Comparison of ENCODE assay signal across 33 cellular contexts in genomic region chr12:117490130-117490529, GRCh38.
DNase-seq lines count a peak whose midpoint lies in the region; ATAC-seq, FAIRE-seq and TF ChIP-seq lines count a peak whose summit lies in the region.
"Had no signal": no experiment of that assay in that cellular context is flagged by ENCODE, and none has a peak within 500 bp of the region (broad histone marks: within the 10 kb centered on the region; RNA-seq: fewer than 3 reads in every experiment).

No MANE protein-coding gene starts in this region.

- no peak for TF ChIP-seq RAD21 in HepG2 (CRISPR knock-in tag; IDR thresholded peaks at IDR 0.05)
- no peak for TF ChIP-seq RAD21 in A549 (conservative IDR thresholded peaks at IDR 0.05 in 1 of 2, IDR thresholded peaks at IDR 0.05 in 1 of 2)
- TF ChIP-seq RAD21 in K562 (CRISPR knock-in tag; conservative IDR thresholded peaks at IDR 0.05 in 1 of 2, IDR thresholded peaks at IDR 0.05 in 1 of 2), result no peak

- H3K27me3 ChIP-seq in HepG2 (ENCODE audit: control insufficient read depth in 1 of 2, insufficient read depth in 2 of 2, low read length in 2 of 2), result no peaks in the 10 kb centered on the region
- no peaks in the 10 kb centered on the region for H3K27me3 ChIP-seq in right lobe of liver
- no peaks in the 10 kb centered on the region for H3K27me3 ChIP-seq in K562 (ENCODE audit: control insufficient read depth in 2 of 2, insufficient read depth in 2 of 2, low read length in 2 of 2)
- H3K27me3 ChIP-seq in gastrocnemius medialis, result no peaks in the 10 kb centered on the region
- H3K27me3 ChIP-seq: BE2C; BLaER1; BLaER1 treated with 17β-estradiol and CSF1 and Interleukin-3, amounts not matched to agents 10 nM and 100 nM had no signal

- intact Hi-C loops in HepG2 (cut with micrococcal nuclease; ENCODE audit: unreplicated experiment), result no loop called here
- intact Hi-C loops in right lobe of liver (cut with DNase I), result no loop called here
- intact Hi-C loops in K562 (cut with micrococcal nuclease), result no loop called here
- intact Hi-C loops in gastrocnemius medialis (cut with DNase I; ENCODE audit: low total_unique reads), result no loop called here

- H3K27ac ChIP-seq in HepG2 (ENCODE audit: extremely low read length, insufficient read depth, low read length), result no peak overlapping the region
- no peak overlapping the region for H3K27ac ChIP-seq in right lobe of liver
- H3K27ac ChIP-seq in A549, result peak overlapping the region in 1 of 2 experiments; percentile 88; a peak in 4 of 6 replicates
- no peak overlapping the region for H3K27ac ChIP-seq in K562 (ENCODE audit: extremely low read depth, low read depth, low read length)
- H3K27ac ChIP-seq in gastrocnemius medialis, result peak overlapping the region in 3 of 4 donors; percentile 38 to 87 (median 58)
- H3K27ac ChIP-seq: 22Rv1; BLaER1; BLaER1 treated with 17β-estradiol and CSF1 and Interleukin-3, amounts not matched to agents 10 nM and 100 nM; C4-2B had no signal

- TF ChIP-seq CTCF in HepG2 (CRISPR knock-in tag; IDR thresholded peaks at IDR 0.05), result no peak
- no peak for TF ChIP-seq CTCF in right lobe of liver (IDR thresholded peaks at IDR 0.05)
- TF ChIP-seq CTCF in A549 (IDR thresholded peaks at IDR 0.05), result no peak
- no peak for TF ChIP-seq CTCF in K562 (IDR thresholded peaks at IDR 0.05 in 2 of 3, conservative IDR thresholded peaks at IDR 0.05 in 1 of 3; ENCODE audit: insufficient read depth in 2 of 3, low read depth in 1 of 3, low read length in 3 of 3)
- no peak for TF ChIP-seq CTCF in gastrocnemius medialis (IDR thresholded peaks at IDR 0.05 in 4 of 5, conservative IDR thresholded peaks at IDR 0.05 in 1 of 5)

- POLR2A ChIA-PET in HepG2 (lab: Yijun Ruan, JAX) (no interaction called here), A549 (lab: Yijun Ruan, JAX) (no interaction called here), K562 (lab: Yijun Ruan, JAX) (interaction anchor here (0.6 kb wide), 1 partner anchor 126 kb away, joined by 3 read pairs; no protein-coding TSS in a partner anchor)

- H3K4me2 ChIP-seq in HepG2 (ENCODE audit: low read depth, low read length) (no peak overlapping the region), A549 (no peak overlapping the region), K562 (ENCODE audit: insufficient read depth, low read length) (no peak overlapping the region)
- H3K4me2 ChIP-seq: BLaER1; BLaER1 treated with 17β-estradiol and CSF1 and Interleukin-3, amounts not matched to agents 10 nM and 100 nM had no signal

- no peaks in the 10 kb centered on the region for H3K9me1 ChIP-seq in K562 (ENCODE audit: control insufficient read depth, insufficient read depth, low read length)

- ATAC-seq in HepG2, result no peak
- no peak for ATAC-seq in right lobe of liver
- no peak for ATAC-seq in A549
- ATAC-seq in K562, result no peak
- ATAC-seq in gastrocnemius medialis, result no peak
- no peak for ATAC-seq in GM19455 (IDR thresholded peaks at IDR 0.05; ENCODE audit: unreplicated experiment)
- ATAC-seq: CD8-positive, alpha-beta T cell had no signal

- TF ChIP-seq EP300 in HepG2 (IDR thresholded peaks at IDR 0.05; ENCODE audit: low read depth in 2 of 2, low read length in 2 of 2), result no peak
- no peak for TF ChIP-seq EP300 in HepG2 (CRISPR knock-in tag; IDR thresholded peaks at IDR 0.05; ENCODE audit: borderline replicate concordance)
- TF ChIP-seq EP300 in A549 (IDR thresholded peaks at IDR 0.05), result no peak
- no peak for TF ChIP-seq EP300 in K562 (IDR thresholded peaks at IDR 0.05; ENCODE audit: low read length)

- H3K36me3 ChIP-seq in HepG2 (replicated peaks in 1 of 2; ENCODE audit: control insufficient read depth in 1 of 2, insufficient read depth in 2 of 2, low read length in 2 of 2) (no peaks in the 10 kb centered on the region), right lobe of liver (no peaks in the 10 kb centered on the region), K562 (ENCODE audit: control insufficient read depth, insufficient read depth, low read length) (no peaks in the 10 kb centered on the region), gastrocnemius medialis (no peaks in the 10 kb centered on the region)
- H3K36me3 ChIP-seq: BE2C; BLaER1; BLaER1 treated with 17β-estradiol and CSF1 and Interleukin-3, amounts not matched to agents 10 nM and 100 nM had no signal

- no peaks in the 10 kb centered on the region for H3K9me3 ChIP-seq in HepG2 (ENCODE audit: low read length)
- no peaks in the 10 kb centered on the region for H3K9me3 ChIP-seq in right lobe of liver
- H3K9me3 ChIP-seq in A549, result no peaks in the 10 kb centered on the region
- H3K9me3 ChIP-seq in K562 (replicated peaks; ENCODE audit: control insufficient read depth, insufficient read depth, low read depth, low read length), result no peaks in the 10 kb centered on the region
- no peaks in the 10 kb centered on the region for H3K9me3 ChIP-seq in gastrocnemius medialis
- H3K9me3 ChIP-seq: BE2C, BLaER1, Caco-2 had no signal

- H3K79me2 ChIP-seq in HepG2 (ENCODE audit: insufficient read depth, low read length) (no peaks in the 10 kb centered on the region), K562 (ENCODE audit: control insufficient read depth, insufficient read depth, low read length) (no peaks in the 10 kb centered on the region)

- WGBS in HepG2 (ENCODE audit: low lambda C conversion rate), result 0% methylated on average over 3 of the region's 3 CpGs
- 84% methylated on average over 3 of the region's 3 CpGs for WGBS in right lobe of liver (ENCODE audit: insufficient coverage, low coverage, low lambda C conversion rate, missing lambda C conversion rate)
- WGBS in A549 (ENCODE audit: missing lambda C conversion rate), result 95% methylated on average over 3 of the region's 3 CpGs
- 0% methylated on average over 3 of the region's 3 CpGs for WGBS in K562 (ENCODE audit: insufficient coverage, low coverage, missing lambda C conversion rate)

- H3K9ac ChIP-seq in HepG2 (ENCODE audit: insufficient read depth, low read depth, low read length) (no peak overlapping the region), K562 (ENCODE audit: insufficient read depth in 1 of 2, low read depth in 2 of 2, low read length in 2 of 2) (no peak overlapping the region)
- H3K9ac ChIP-seq: BLaER1; BLaER1 treated with 17β-estradiol and CSF1 and Interleukin-3, amounts not matched to agents 10 nM and 100 nM had no signal

- BruUV-seq in HepG2 (replicated peaks; lab: Mats Ljungman, UMichigan) (no TSS peak), K562 (replicated peaks; lab: Mats Ljungman, UMichigan) (no TSS peak)

- DNase-seq in HepG2 (ENCODE audit: low spot score) (no peak), right lobe of liver (no peak), A549 (ENCODE audit: low read depth in 1 of 2, low spot score in 1 of 2) (no peak), K562 (ENCODE audit: extremely low read depth in 1 of 4, low spot score in 3 of 4) (no peak), gastrocnemius medialis (no peak), superior temporal gyrus (ENCODE audit: extremely low spot score) (no peak), NCI-H510A (lab: John Stamatoyannopoulos, UW) (no peak)
- DNase-seq: 8988T; ACHN; AML-193; BE2C; Caco-2; Calu3; CD4-positive, alpha-beta memory T cell; CD4-positive, alpha-beta T cell; CD4-positive, CD25-positive, alpha-beta regulatory T cell; CD8-positive, alpha-beta memory T cell; CD8-positive, alpha-beta T cell; COR-L47; DMS 273 treated with DMSO at 0.1 percent for 48 hours; DMS153; DMS53; DMS79; DMS79 treated with DMSO at 0.1 percent for 48 hours; DND-41; EL had no signal

- H2AFZ ChIP-seq in HepG2 (ENCODE audit: low read length), result no peak overlapping the region
- no peak overlapping the region for H2AFZ ChIP-seq in K562 (ENCODE audit: low read depth, low read length)

- no peaks in the 10 kb centered on the region for H4K20me1 ChIP-seq in HepG2 (ENCODE audit: insufficient read depth, low read length)
- no peaks in the 10 kb centered on the region for H4K20me1 ChIP-seq in K562 (replicated peaks; ENCODE audit: control insufficient read depth, insufficient read depth, low read length)
- H4K20me1 ChIP-seq: BLaER1; BLaER1 treated with 17β-estradiol and CSF1 and Interleukin-3, amounts not matched to agents 10 nM and 100 nM had no signal

- no peaks in the 10 kb centered on the region for H3K4me1 ChIP-seq in HepG2 (ENCODE audit: insufficient read depth, low read length)
- H3K4me1 ChIP-seq in right lobe of liver, result peaks cover 0 to 6% (median 3%) of the 10 kb centered on the region in 4 donors
- peaks cover 44% of the 10 kb centered on the region for H3K4me1 ChIP-seq in A549
- no peaks in the 10 kb centered on the region for H3K4me1 ChIP-seq in K562 (replicated peaks in 1 of 2; ENCODE audit: control insufficient read depth in 2 of 2, insufficient read depth in 2 of 2, low read length in 2 of 2)
- H3K4me1 ChIP-seq in gastrocnemius medialis, result peaks cover 15 to 38% of the 10 kb centered on the region in 2 donors
- H3K4me1 ChIP-seq: BE2C; BLaER1 treated with 17β-estradiol and CSF1 and Interleukin-3, amounts not matched to agents 10 nM and 100 nM had no signal

- TF ChIP-seq POLR2A in HepG2 (IDR thresholded peaks at IDR 0.05; ENCODE audit: insufficient read depth in 1 of 2, low read depth in 2 of 2, low read length in 2 of 2), result no peak
- no peak for TF ChIP-seq POLR2A in right lobe of liver (IDR thresholded peaks at IDR 0.05)
- no peak for TF ChIP-seq POLR2A in A549 (IDR thresholded peaks at IDR 0.05; ENCODE audit: low read length)
- TF ChIP-seq POLR2A in K562 (conservative IDR thresholded peaks at IDR 0.05), result no peak
- no peak for TF ChIP-seq POLR2A in gastrocnemius medialis (IDR thresholded peaks at IDR 0.05)

- in situ Hi-C loops in HepG2 (cut with HindIII; ENCODE audit: extremely low pct_ligation_motif_present, low pct_unique_long_range_greater_than_20kb) (no loop called here), K562 (cut with MboI) (no loop called here), gastrocnemius medialis (cut with MboI; ENCODE audit: low sequenced_read_pairs in 4 of 4) (no loop called here)

- CTCF ChIA-PET in HepG2 (lab: Yijun Ruan, JAX; ENCODE audit: low intra/inter-chr PET ratio, low total read pairs), result no interaction called here
- CTCF ChIA-PET in A549 (lab: Yijun Ruan, JAX), result interaction anchor here (2.1 to 2.5 kb wide), 2 partner anchors 13 to 123 kb away, joined by 6 to 7 read pairs; no protein-coding TSS in a partner anchor
- CTCF ChIA-PET in K562 (lab: Yijun Ruan, JAX; ENCODE audit: low intra/inter-chr PET ratio), result no interaction called here

- H3K4me3 ChIP-seq in HepG2 (replicated peaks in 1 of 3; ENCODE audit: insufficient read depth in 1 of 3, low read depth in 2 of 3, low read length in 3 of 3) (no peak overlapping the region), right lobe of liver (no peak overlapping the region), A549 (no peak overlapping the region), K562 (no peak overlapping the region), gastrocnemius medialis (no peak overlapping the region)
- H3K4me3 ChIP-seq: BLaER1; BLaER1 treated with 17β-estradiol and CSF1 and Interleukin-3, amounts not matched to agents 10 nM and 100 nM had no signal

- FAIRE-seq in HepG2 (lab: Jason Lieb, UNC) (no peak), A549 (lab: Jason Lieb, UNC) (no peak), K562 (lab: Jason Lieb, UNC) (no peak)
- FAIRE-seq: A204.1, D721Med had no signal

TF ChIP-seq in HepG2, 621 proteins besides CTCF, POLR2A, EP300 and RAD21 (continues in another document):
- no peak for TF ChIP-seq ZNF747 (CRISPR knock-in tag; IDR thresholded peaks at IDR 0.05; ENCODE audit: borderline replicate concordance)

TF ChIP-seq in K562, 482 proteins besides CTCF, POLR2A, EP300 and RAD21 (continues in another document):
- TF ChIP-seq PPARD (CRISPR knock-in tag; IDR thresholded peaks at IDR 0.05), result no peak
- no peak for TF ChIP-seq ZNF184 (CRISPR knock-in tag; IDR thresholded peaks at IDR 0.05)

Comparison
In these comparisons a context has a peak if more than half of its experiments do, and no peak if none do; other contexts are left out.
1. H3K27ac ChIP-seq: peak in gastrocnemius medialis (3 of 4); none in HepG2 (single experiment), right lobe of liver (0 of 3) and K562 (single experiment).
2. Of the 241 proteins assayed by ChIP-seq in both HepG2 and K562: peak only in HepG2: none; only in K562: ESRRA; in both: none; in neither: 240.